ENCODE assay signal across 28 cellular contexts in genomic region chr5:128528126-128528525, GRCh38. TPM values are rescaled to one million over a fixed set of nuclear protein-coding genes. Genes with fewer than 3 reads are reported as not detected.
"Had no signal": no experiment of that assay in that cellular context is flagged by ENCODE, and none has a peak within 500 bp of the region (broad histone marks: within the 10 kb centered on the region; RNA-seq: fewer than 3 reads in every experiment).

No MANE protein-coding gene starts in this region.

- H3K27ac ChIP-seq: brain microvascular endothelial cell, colonic mucosa, dorsolateral prefrontal cortex had no signal

- H3K4me1 ChIP-seq: colonic mucosa had no signal

- H3K27me3 ChIP-seq: brain microvascular endothelial cell, colonic mucosa had no signal

- H3K4me1 Mint-ChIP-seq: activated CD4-positive, alpha-beta memory T cell treated with anti-CD3 and anti-CD28 coated beads, Interleukin-2, amount 10 ng/mL, durations not matched to agents 7 days and 5 days; activated CD4-positive, alpha-beta T cell treated with anti-CD3 and anti-CD28 coated beads, Interleukin-2, amount 10 ng/mL, durations not matched to agents 7 days and 5 days; activated naive CD4-positive, alpha-beta T cell treated with anti-CD3 and anti-CD28 coated beads, Interleukin-2, amount 10 ng/mL, durations not matched to agents 7 days and 5 days; activated naive CD8-positive, alpha-beta T cell treated with anti-CD3 and anti-CD28 coated beads, Interleukin-2, amount 10 ng/mL, durations not matched to agents 7 days and 5 days; endodermal cell had no signal

- H3K27ac Mint-ChIP-seq: activated CD4-positive, alpha-beta memory T cell treated with anti-CD3 and anti-CD28 coated beads, Interleukin-2, amount 10 ng/mL, durations not matched to agents 7 days and 5 days; activated CD4-positive, alpha-beta T cell treated with anti-CD3 and anti-CD28 coated beads, Interleukin-2, amount 10 ng/mL, durations not matched to agents 7 days and 5 days; activated naive CD4-positive, alpha-beta T cell treated with anti-CD3 and anti-CD28 coated beads, Interleukin-2, amount 10 ng/mL, durations not matched to agents 7 days and 5 days; activated naive CD4-positive, alpha-beta T cell treated with anti-CD3 and anti-CD28 coated beads, Interleukin-2, amount 50 U/mL, for 72 hours; activated naive CD8-positive, alpha-beta T cell treated with anti-CD3 and anti-CD28 coated beads, Interleukin-2, amount 10 ng/mL, durations not matched to agents 7 days and 5 days; activated T-cell treated with anti-CD3 and anti-CD28 coated beads, Interleukin-2, amount 50 U/mL, for 24 hours; activated T-cell treated with anti-CD3 and anti-CD28 coated beads, Interleukin-2, amount 50 U/mL, for 72 hours; endodermal cell had no signal

- H3K4me3 ChIP-seq: colonic mucosa, dorsolateral prefrontal cortex had no signal

- H3K27me3 Mint-ChIP-seq: activated CD4-positive, alpha-beta memory T cell treated with anti-CD3 and anti-CD28 coated beads, Interleukin-2, amount 10 ng/mL, durations not matched to agents 7 days and 5 days; activated naive CD4-positive, alpha-beta T cell treated with anti-CD3 and anti-CD28 coated beads, Interleukin-2, amount 10 ng/mL, durations not matched to agents 7 days and 5 days had no signal

- H3K36me3 Mint-ChIP-seq: activated naive CD4-positive, alpha-beta T cell treated with anti-CD3 and anti-CD28 coated beads, Interleukin-2, amount 10 ng/mL, durations not matched to agents 7 days and 5 days; activated naive CD4-positive, alpha-beta T cell treated with anti-CD3 and anti-CD28 coated beads, Interleukin-2, amount 50 U/mL, for 72 hours; activated naive CD8-positive, alpha-beta T cell treated with anti-CD3 and anti-CD28 coated beads, Interleukin-2, amount 10 ng/mL, durations not matched to agents 7 days and 5 days had no signal

- H3K4me3 Mint-ChIP-seq: activated CD4-positive, alpha-beta memory T cell treated with anti-CD3 and anti-CD28 coated beads, Interleukin-2, amount 10 ng/mL, durations not matched to agents 7 days and 5 days; activated CD4-positive, alpha-beta T cell treated with anti-CD3 and anti-CD28 coated beads, Interleukin-2, amount 10 ng/mL, durations not matched to agents 7 days and 5 days; activated naive CD4-positive, alpha-beta T cell treated with anti-CD3 and anti-CD28 coated beads, Interleukin-2, amount 10 ng/mL, durations not matched to agents 7 days and 5 days; activated naive CD8-positive, alpha-beta T cell treated with anti-CD3 and anti-CD28 coated beads, Interleukin-2, amount 10 ng/mL, durations not matched to agents 7 days and 5 days; activated T-cell treated with anti-CD3 and anti-CD28 coated beads, Interleukin-2, amount 50 U/mL, for 24 hours; activated T-cell treated with anti-CD3 and anti-CD28 coated beads, Interleukin-2, amount 50 U/mL, for 72 hours; endodermal cell had no signal

- H3K9me3 ChIP-seq: colonic mucosa had no signal

- ATAC-seq: activated naive CD4-positive, alpha-beta T cell treated with anti-CD3 and anti-CD28 coated beads, Interleukin-2, amount 50 U/mL, for 72 hours; activated T-cell treated with anti-CD3 and anti-CD28 coated beads, Interleukin-2, amount 50 U/mL, for 72 hours; esophagus mucosa had no signal

- DNase-seq: activated CD4-positive, alpha-beta memory T cell treated with anti-CD3 and anti-CD28 coated beads, Interleukin-2, amount 10 ng/mL, durations not matched to agents 7 days and 5 days; activated CD4-positive, alpha-beta T cell treated with anti-CD3 and anti-CD28 coated beads for 4 hours; activated CD4-positive, alpha-beta T cell treated with anti-CD3 and anti-CD28 coated beads, Interleukin-2, amount 10 ng/mL, durations not matched to agents 7 days and 5 days; activated CD4-positive, alpha-beta T cell treated with anti-CD3 and anti-CD28 coated beads, Interleukin-2, amount 50 U/mL, for 4 hours; activated CD4-positive, CD25-positive, alpha-beta regulatory T cell; activated CD4-positive, CD25-positive, alpha-beta regulatory T cell treated with anti-CD3 and anti-CD28 coated beads, Interleukin-2, amount 50 U/mL, for 72 hours; activated CD8-positive, alpha-beta memory T cell treated with anti-CD3 and anti-CD28 coated beads, Interleukin-2, amount 50 U/mL, for 48 hours; activated gamma-delta T cell; activated naive CD4-positive, alpha-beta T cell; activated naive CD4-positive, alpha-beta T cell treated with anti-CD3 and anti-CD28 coated beads, Interleukin-2, amount 10 ng/mL, durations not matched to agents 7 days and 5 days; activated naive CD8-positive, alpha-beta T cell treated with anti-CD3 and anti-CD28 coated beads, Interleukin-2, amount 10 ng/mL, durations not matched to agents 7 days and 5 days; activated T-cell treated with anti-CD3 and anti-CD28 coated beads for 4 hours; activated T-cell treated with anti-CD3 and anti-CD28 coated beads, Interleukin-2, amount 50 U/mL, for 24 hours; activated T-cell treated with anti-CD3 and anti-CD28 coated beads, Interleukin-2, amount 50 U/mL, for 72 hours; amniotic stem cell; anterior cingulate cortex; brain microvascular endothelial cell; central memory CD4-positive, alpha-beta T cell; cerebellar nuclear complex; colonic mucosa; dorsolateral prefrontal cortex; effector memory CD4-positive, alpha-beta T cell; endodermal cell; foreskin fibroblast; T-helper 2 cell had no signal

- H3K9me3 Mint-ChIP-seq: activated CD4-positive, alpha-beta memory T cell treated with anti-CD3 and anti-CD28 coated beads, Interleukin-2, amount 10 ng/mL, durations not matched to agents 7 days and 5 days; activated CD4-positive, alpha-beta T cell treated with anti-CD3 and anti-CD28 coated beads, Interleukin-2, amount 10 ng/mL, durations not matched to agents 7 days and 5 days; activated naive CD4-positive, alpha-beta T cell treated with anti-CD3 and anti-CD28 coated beads, Interleukin-2, amount 10 ng/mL, durations not matched to agents 7 days and 5 days; activated naive CD4-positive, alpha-beta T cell treated with anti-CD3 and anti-CD28 coated beads, Interleukin-2, amount 50 U/mL, for 72 hours; activated naive CD8-positive, alpha-beta T cell treated with anti-CD3 and anti-CD28 coated beads, Interleukin-2, amount 10 ng/mL, durations not matched to agents 7 days and 5 days; activated T-cell treated with anti-CD3 and anti-CD28 coated beads, Interleukin-2, amount 50 U/mL, for 24 hours; activated T-cell treated with anti-CD3 and anti-CD28 coated beads, Interleukin-2, amount 50 U/mL, for 72 hours; endodermal cell had no signal

- H3K36me3 ChIP-seq: colonic mucosa had no signal

RNA-seq across cellular contexts. Expression of gene FBN2, which starts 9.9 kb away (rescaled TPM):
- total RNA-seq: activated CD4-positive, alpha-beta memory T cell treated with anti-CD3 and anti-CD28 coated beads, Interleukin-2, amount 10 ng/mL, durations not matched to agents 7 days and 5 days; activated CD4-positive, alpha-beta T cell treated with anti-CD3 and anti-CD28 coated beads, Interleukin-2, amount 10 ng/mL, durations not matched to agents 7 days and 5 days; T-helper 1 cell treated with Interleukin-12 subunit alpha and Interleukin-12 subunit beta and Interleukin-4 antibody, amounts not matched to agents 30 ng/mL and 1 ng/mL, for 36 hours had no signal
